20 cellular contexts compared by ENCODE assay signal in the genomic region with DNA sequence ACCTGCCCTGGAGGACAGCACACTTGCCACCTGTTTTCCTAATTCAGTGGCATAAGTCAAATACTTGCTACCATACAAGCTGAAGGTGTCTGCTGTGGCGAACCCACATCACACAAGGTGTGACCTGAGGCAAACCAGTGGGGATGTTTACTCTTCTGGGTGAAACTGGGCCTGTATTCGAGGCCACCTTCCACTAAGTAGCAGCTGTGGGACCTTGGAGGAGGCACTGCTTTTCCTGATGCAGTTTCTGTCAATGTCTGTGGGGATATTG.
A peak's percentile ranks its signal among the peaks of the same experiment; 100 is the strongest.
DNase-seq lines count a peak whose midpoint lies in the region; ATAC-seq and TF ChIP-seq lines count a peak whose summit lies in the region.
"Had no signal": no experiment of that assay in that cellular context is flagged by ENCODE, and none has a peak within 500 bp of the region (broad histone marks: within the 10 kb centered on the region; RNA-seq: fewer than 3 reads in every experiment).

No MANE protein-coding gene starts in this region.

- intact Hi-C loops in vagina (cut with DNase I): no loop called here

- no peaks in the 10 kb centered on the region for H3K27me3 Mint-ChIP-seq in activated naive CD4-positive, alpha-beta T cell treated with anti-CD3 and anti-CD28 coated beads, Interleukin-2, amount 10 ng/mL, durations not matched to agents 7 days and 5 days
- H3K27me3 Mint-ChIP-seq: B cell; CD4-positive, CD25-positive, alpha-beta regulatory T cell had no signal

- H3K9me3 ChIP-seq in osteoblast (ENCODE audit: low read depth, low read length) (no peaks in the 10 kb centered on the region), vagina (no peaks in the 10 kb centered on the region)
- H3K9me3 ChIP-seq: BLaER1, Caco-2, HAP-1 had no signal

- H3K4me1 ChIP-seq in osteoblast (ENCODE audit: insufficient read depth, low read length) (no peaks in the 10 kb centered on the region), vagina (no peaks in the 10 kb centered on the region)
- H3K4me1 ChIP-seq: BLaER1, Caco-2, HAP-1 had no signal

- H3K36me3 ChIP-seq in osteoblast (ENCODE audit: insufficient read depth, low read length) (no peaks in the 10 kb centered on the region), vagina (no peaks in the 10 kb centered on the region)
- H3K36me3 ChIP-seq: BLaER1, HAP-1 had no signal

- ATAC-seq in GM18517 (IDR thresholded peaks at IDR 0.05; ENCODE audit: unreplicated experiment): no peak
- ATAC-seq: CD8-positive, alpha-beta T cell had no signal

- H3K27me3 ChIP-seq in osteoblast (ENCODE audit: insufficient read depth, low read length) (no peaks in the 10 kb centered on the region), vagina (no peaks in the 10 kb centered on the region)

- CTCF ChIA-PET in activated naive CD4-positive, alpha-beta T cell treated with anti-CD3 and anti-CD28 coated beads, Interleukin-2, amount 10 ng/mL, durations not matched to agents 7 days and 5 days (lab: Charles Lee): no interaction called here

- TF ChIP-seq POLR2A in vagina (IDR thresholded peaks at IDR 0.05): no peak

- H4K20me1 ChIP-seq in osteoblast (ENCODE audit: insufficient read depth, low read length): no peaks in the 10 kb centered on the region

- no peak overlapping the region for H3K27ac ChIP-seq in osteoblast (ENCODE audit: low read depth, low read length)
- no peak overlapping the region for H3K27ac ChIP-seq in vagina
- H3K27ac ChIP-seq: 22Rv1, BLaER1, C4-2B had no signal

- no peaks in the 10 kb centered on the region for H3K79me2 ChIP-seq in osteoblast (ENCODE audit: insufficient read depth, low read length)

- DNase-seq in activated CD8-positive, alpha-beta memory T cell treated with anti-CD3 and anti-CD28 coated beads for 24 hours: peak; percentile 46
- DNase-seq in activated CD8-positive, alpha-beta memory T cell treated with anti-CD3 and anti-CD28 coated beads, Interleukin-2, amount 50 U/mL, for 48 hours: no peak
- peak; percentile 1 for DNase-seq in activated naive CD4-positive, alpha-beta T cell treated with anti-CD3 and anti-CD28 coated beads, Interleukin-2, amount 50 U/mL, for 16 hours
- DNase-seq in activated naive CD4-positive, alpha-beta T cell treated with anti-CD3 and anti-CD28 coated beads, Interleukin-2, amount 10 ng/mL, durations not matched to agents 7 days and 5 days: no peak
- DNase-seq in osteoblast (ENCODE audit: insufficient read length, low spot score, missing footprints): peak; percentile 21
- DNase-seq in vagina (ENCODE audit: extremely low spot score in 2 of 2): peak; percentile 40 to 49
- DNase-seq in SW480 (ENCODE audit: low spot score): no peak
- DNase-seq: CD4-positive, CD25-positive, alpha-beta regulatory T cell; DMS153; DND-41; GOT3; HFFc6 had no signal

- no peak overlapping the region for H3K4me3 Mint-ChIP-seq in activated naive CD4-positive, alpha-beta T cell treated with anti-CD3 and anti-CD28 coated beads, Interleukin-2, amount 10 ng/mL, durations not matched to agents 7 days and 5 days
- H3K4me3 Mint-ChIP-seq: B cell; CD4-positive, CD25-positive, alpha-beta regulatory T cell; CD8-positive, alpha-beta T cell; HFFc6 had no signal

- H3K4me2 ChIP-seq in osteoblast (ENCODE audit: insufficient read depth, low read length): no peak overlapping the region
- H3K4me2 ChIP-seq: BLaER1 had no signal

- H2AFZ ChIP-seq in osteoblast (ENCODE audit: low read length): no peak overlapping the region

- H3K4me3 ChIP-seq in osteoblast (ENCODE audit: insufficient read depth, low read length) (no peak overlapping the region), vagina (no peak overlapping the region)
- H3K4me3 ChIP-seq: BLaER1, HAP-1 had no signal

- no peak for TF ChIP-seq CTCF in osteoblast (IDR thresholded peaks at IDR 0.05; ENCODE audit: extremely low read depth, low read depth, low read length)
- no peak for TF ChIP-seq CTCF in vagina (IDR thresholded peaks at IDR 0.05)

- H3K4me1 Mint-ChIP-seq in activated naive CD4-positive, alpha-beta T cell treated with anti-CD3 and anti-CD28 coated beads, Interleukin-2, amount 10 ng/mL, durations not matched to agents 7 days and 5 days: no peaks in the 10 kb centered on the region
- H3K4me1 Mint-ChIP-seq: B cell; CD4-positive, CD25-positive, alpha-beta regulatory T cell had no signal

- H3K9me3 Mint-ChIP-seq in activated naive CD4-positive, alpha-beta T cell treated with anti-CD3 and anti-CD28 coated beads, Interleukin-2, amount 10 ng/mL, durations not matched to agents 7 days and 5 days: no peaks in the 10 kb centered on the region
- H3K9me3 Mint-ChIP-seq: CD4-positive, CD25-positive, alpha-beta regulatory T cell; CD8-positive, alpha-beta T cell had no signal

- no peak overlapping the region for H3K27ac Mint-ChIP-seq in activated naive CD4-positive, alpha-beta T cell treated with anti-CD3 and anti-CD28 coated beads, Interleukin-2, amount 10 ng/mL, durations not matched to agents 7 days and 5 days
- H3K27ac Mint-ChIP-seq: B cell; CD4-positive, CD25-positive, alpha-beta regulatory T cell; CD8-positive, alpha-beta T cell; HFFc6 had no signal

- H3K36me3 Mint-ChIP-seq in activated naive CD4-positive, alpha-beta T cell treated with anti-CD3 and anti-CD28 coated beads, Interleukin-2, amount 10 ng/mL, durations not matched to agents 7 days and 5 days: no peaks in the 10 kb centered on the region
- H3K36me3 Mint-ChIP-seq: CD4-positive, CD25-positive, alpha-beta regulatory T cell; CD8-positive, alpha-beta T cell had no signal

Comparison
In these comparisons a context has a peak if more than half of its experiments do, and no peak if none do; other contexts are left out.
1. DNase-seq: peak in activated CD8-positive, alpha-beta memory T cell treated with anti-CD3 and anti-CD28 coated beads for 24 hours (single experiment), activated naive CD4-positive, alpha-beta T cell treated with anti-CD3 and anti-CD28 coated beads, Interleukin-2, amount 50 U/mL, for 16 hours (single experiment), osteoblast (single experiment) and vagina (2 of 2); none in activated CD8-positive, alpha-beta memory T cell treated with anti-CD3 and anti-CD28 coated beads, Interleukin-2, amount 50 U/mL, for 48 hours (single experiment), activated naive CD4-positive, alpha-beta T cell treated with anti-CD3 and anti-CD28 coated beads, Interleukin-2, amount 10 ng/mL, durations not matched to agents 7 days and 5 days (single experiment) and SW480 (single experiment).